14 cellular contexts compared by ENCODE assay signal in genomic region chr10:24446739-24447138, GRCh38.
DNase-seq lines count a peak whose midpoint lies in the region; ATAC-seq and TF ChIP-seq lines count a peak whose summit lies in the region.
"Had no signal": no experiment of that assay in that cellular context is flagged by ENCODE, and none has a peak within 500 bp of the region (broad histone marks: within the 10 kb centered on the region; RNA-seq: fewer than 3 reads in every experiment).

No MANE protein-coding gene starts in this region.

- no peaks in the 10 kb centered on the region for H3K36me3 Mint-ChIP-seq in activated naive CD8-positive, alpha-beta T cell treated with anti-CD3 and anti-CD28 coated beads for 36 hours
- H3K36me3 Mint-ChIP-seq: activated naive CD8-positive, alpha-beta T cell; CD14-positive monocyte had no signal

- no peak overlapping the region for H3K4me3 ChIP-seq in AG10803 (ENCODE audit: low read length)
- H3K4me3 ChIP-seq: heart right ventricle, pancreas had no signal

- no peak overlapping the region for H3K27ac Mint-ChIP-seq in activated naive CD8-positive, alpha-beta T cell treated with anti-CD3 and anti-CD28 coated beads for 36 hours
- H3K27ac Mint-ChIP-seq: activated naive CD8-positive, alpha-beta T cell; CD14-positive monocyte had no signal

- peaks cover 36% of the 10 kb centered on the region for H3K27me3 Mint-ChIP-seq in activated naive CD8-positive, alpha-beta T cell treated with anti-CD3 and anti-CD28 coated beads for 36 hours

- TF ChIP-seq CTCF in AG10803 (conservative IDR thresholded peaks at IDR 0.05; ENCODE audit: low read length): no peak

- H3K4me3 Mint-ChIP-seq in activated naive CD8-positive, alpha-beta T cell treated with anti-CD3 and anti-CD28 coated beads for 36 hours: no peak overlapping the region
- H3K4me3 Mint-ChIP-seq: activated naive CD8-positive, alpha-beta T cell; CD14-positive monocyte had no signal

- no peak for ATAC-seq in activated CD4-positive, CD25-positive, alpha-beta regulatory T cell treated with anti-CD3 and anti-CD28 coated beads, Interleukin-2, amount 50 U/mL, for 24 hours

- DNase-seq in AG10803 (ENCODE audit: low read depth): peak; percentile 97
- DNase-seq in HT1080 (ENCODE audit: low read depth): peak; percentile 92
- peak; percentile 83 for DNase-seq in astrocyte of the hippocampus (ENCODE audit: low read depth, low spot score)
- peak; percentile 90 for DNase-seq in islet precursor cell
- DNase-seq in kidney glomerular epithelial cell (lab: John Stamatoyannopoulos, UW): no peak
- DNase-seq in epidermal melanocyte (ENCODE audit: insufficient read length, low spot score): no peak
- no peak for DNase-seq in activated naive CD8-positive, alpha-beta T cell treated with anti-CD3 and anti-CD28 coated beads for 36 hours
- DNase-seq: heart right ventricle; pancreas; stimulated activated CD4-positive, alpha-beta T cell treated with anti-CD3 and anti-CD28 coated beads, Interleukin-2, amount 100 ng/mL, for 48 hours; stimulated activated naive CD4-positive, alpha-beta T cell treated with Interleukin-2 at 50 U/mL for 16 hours had no signal

- H3K4me1 Mint-ChIP-seq in activated naive CD8-positive, alpha-beta T cell treated with anti-CD3 and anti-CD28 coated beads for 36 hours: peaks cover 7% of the 10 kb centered on the region
- H3K4me1 Mint-ChIP-seq: CD14-positive monocyte had no signal

- no peaks in the 10 kb centered on the region for H3K9me3 Mint-ChIP-seq in activated naive CD8-positive, alpha-beta T cell treated with anti-CD3 and anti-CD28 coated beads for 36 hours

Comparison
In these comparisons a context has a peak if more than half of its experiments do, and no peak if none do; other contexts are left out.
1. DNase-seq: peak in AG10803 (single experiment), HT1080 (single experiment), astrocyte of the hippocampus (single experiment) and islet precursor cell (single experiment); none in kidney glomerular epithelial cell (single experiment), epidermal melanocyte (single experiment) and activated naive CD8-positive, alpha-beta T cell treated with anti-CD3 and anti-CD28 coated beads for 36 hours (single experiment).